In genomic region chrX:32451954-32452518, GRCh38 we compare ENCODE assay signal across 1 cellular context.
TF ChIP-seq lines count a peak whose summit lies in the region.

No MANE protein-coding gene starts in this region.

TF ChIP-seq in K562, 482 proteins besides CTCF, POLR2A, EP300 and RAD21 (continued from another document):
- peak in 1 of 2 experiments; percentile 70; a peak in 2 of 4 replicates for TF ChIP-seq ZNF318 (IDR thresholded peaks at IDR 0.05; ENCODE audit: borderline replicate concordance in 1 of 2, low read depth in 1 of 2)
- TF ChIP-seq ZNF324 (CRISPR knock-in tag; IDR thresholded peaks at IDR 0.05), result no peak
- TF ChIP-seq IRF2 (CRISPR knock-in tag; IDR thresholded peaks at IDR 0.05), result peak; percentile 97
- TF ChIP-seq PCBP2 (IDR thresholded peaks at IDR 0.05; ENCODE audit: low read depth, low read length, poor library complexity, severe bottlenecking), result peak; percentile 22
TF ChIP-seq in K562: peak in this region for 4.
